2 cellular contexts compared by ENCODE assay signal in the genomic region with DNA sequence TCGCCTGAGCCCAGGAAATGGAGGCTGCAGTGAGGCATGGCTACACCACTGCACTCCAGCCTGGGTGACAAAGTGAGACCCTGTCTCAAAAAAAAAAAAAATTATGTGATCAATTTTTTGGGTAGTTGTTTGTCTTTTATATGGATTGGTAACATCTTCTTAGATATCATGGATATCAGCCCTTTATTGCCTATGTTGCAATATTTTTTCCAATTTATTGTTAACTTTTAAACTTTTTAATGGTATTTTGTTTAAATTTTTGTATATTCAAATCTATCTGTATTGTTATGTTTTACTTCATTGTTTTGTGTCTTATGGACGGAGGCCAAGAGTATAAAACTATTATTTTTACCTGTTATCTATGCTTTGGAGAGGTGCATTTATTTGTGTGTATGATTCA.
TF ChIP-seq lines count a peak whose summit lies in the region.

No MANE protein-coding gene starts in this region.

TF ChIP-seq in HepG2, 621 proteins besides CTCF, POLR2A, EP300 and RAD21:
- no peak for TF ChIP-seq SIN3A (IDR thresholded peaks at IDR 0.05; ENCODE audit: borderline replicate concordance, low read depth, low read length)
- no peak for TF ChIP-seq ZBTB42 (CRISPR knock-in tag; IDR thresholded peaks at IDR 0.05)
- TF ChIP-seq MAFK (conservative IDR thresholded peaks at IDR 0.05 in 1 of 2, IDR thresholded peaks at IDR 0.05 in 1 of 2; ENCODE audit: low read length in 2 of 2): peak; percentile 39 to 76; a peak in 3 of 4 replicates
- TF ChIP-seq NFIC (IDR thresholded peaks at IDR 0.05; ENCODE audit: low read length): no peak
- TF ChIP-seq, protein P1, sequence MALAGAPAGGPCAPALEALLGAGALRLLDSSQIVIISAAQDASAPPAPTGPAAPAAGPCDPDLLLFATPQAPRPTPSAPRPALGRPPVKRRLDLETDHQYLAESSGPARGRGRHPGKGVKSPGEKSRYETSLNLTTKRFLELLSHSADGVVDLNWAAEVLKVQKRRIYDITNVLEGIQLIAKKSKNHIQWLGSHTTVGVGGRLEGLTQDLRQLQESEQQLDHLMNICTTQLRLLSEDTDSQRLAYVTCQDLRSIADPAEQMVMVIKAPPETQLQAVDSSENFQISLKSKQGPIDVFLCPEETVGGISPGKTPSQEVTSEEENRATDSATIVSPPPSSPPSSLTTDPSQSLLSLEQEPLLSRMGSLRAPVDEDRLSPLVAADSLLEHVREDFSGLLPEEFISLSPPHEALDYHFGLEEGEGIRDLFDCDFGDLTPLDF (CRISPR knock-in tag; IDR thresholded peaks at IDR 0.05): no peak
- no peak for TF ChIP-seq MBD4 (IDR thresholded peaks at IDR 0.05; ENCODE audit: borderline replicate concordance, low read length)
- TF ChIP-seq ZNF703 (CRISPR knock-in tag; IDR thresholded peaks at IDR 0.05; ENCODE audit: borderline replicate concordance): no peak
- no peak for TF ChIP-seq CHD4 (IDR thresholded peaks at IDR 0.05; ENCODE audit: borderline replicate concordance, low read length)
- TF ChIP-seq, protein P2, sequence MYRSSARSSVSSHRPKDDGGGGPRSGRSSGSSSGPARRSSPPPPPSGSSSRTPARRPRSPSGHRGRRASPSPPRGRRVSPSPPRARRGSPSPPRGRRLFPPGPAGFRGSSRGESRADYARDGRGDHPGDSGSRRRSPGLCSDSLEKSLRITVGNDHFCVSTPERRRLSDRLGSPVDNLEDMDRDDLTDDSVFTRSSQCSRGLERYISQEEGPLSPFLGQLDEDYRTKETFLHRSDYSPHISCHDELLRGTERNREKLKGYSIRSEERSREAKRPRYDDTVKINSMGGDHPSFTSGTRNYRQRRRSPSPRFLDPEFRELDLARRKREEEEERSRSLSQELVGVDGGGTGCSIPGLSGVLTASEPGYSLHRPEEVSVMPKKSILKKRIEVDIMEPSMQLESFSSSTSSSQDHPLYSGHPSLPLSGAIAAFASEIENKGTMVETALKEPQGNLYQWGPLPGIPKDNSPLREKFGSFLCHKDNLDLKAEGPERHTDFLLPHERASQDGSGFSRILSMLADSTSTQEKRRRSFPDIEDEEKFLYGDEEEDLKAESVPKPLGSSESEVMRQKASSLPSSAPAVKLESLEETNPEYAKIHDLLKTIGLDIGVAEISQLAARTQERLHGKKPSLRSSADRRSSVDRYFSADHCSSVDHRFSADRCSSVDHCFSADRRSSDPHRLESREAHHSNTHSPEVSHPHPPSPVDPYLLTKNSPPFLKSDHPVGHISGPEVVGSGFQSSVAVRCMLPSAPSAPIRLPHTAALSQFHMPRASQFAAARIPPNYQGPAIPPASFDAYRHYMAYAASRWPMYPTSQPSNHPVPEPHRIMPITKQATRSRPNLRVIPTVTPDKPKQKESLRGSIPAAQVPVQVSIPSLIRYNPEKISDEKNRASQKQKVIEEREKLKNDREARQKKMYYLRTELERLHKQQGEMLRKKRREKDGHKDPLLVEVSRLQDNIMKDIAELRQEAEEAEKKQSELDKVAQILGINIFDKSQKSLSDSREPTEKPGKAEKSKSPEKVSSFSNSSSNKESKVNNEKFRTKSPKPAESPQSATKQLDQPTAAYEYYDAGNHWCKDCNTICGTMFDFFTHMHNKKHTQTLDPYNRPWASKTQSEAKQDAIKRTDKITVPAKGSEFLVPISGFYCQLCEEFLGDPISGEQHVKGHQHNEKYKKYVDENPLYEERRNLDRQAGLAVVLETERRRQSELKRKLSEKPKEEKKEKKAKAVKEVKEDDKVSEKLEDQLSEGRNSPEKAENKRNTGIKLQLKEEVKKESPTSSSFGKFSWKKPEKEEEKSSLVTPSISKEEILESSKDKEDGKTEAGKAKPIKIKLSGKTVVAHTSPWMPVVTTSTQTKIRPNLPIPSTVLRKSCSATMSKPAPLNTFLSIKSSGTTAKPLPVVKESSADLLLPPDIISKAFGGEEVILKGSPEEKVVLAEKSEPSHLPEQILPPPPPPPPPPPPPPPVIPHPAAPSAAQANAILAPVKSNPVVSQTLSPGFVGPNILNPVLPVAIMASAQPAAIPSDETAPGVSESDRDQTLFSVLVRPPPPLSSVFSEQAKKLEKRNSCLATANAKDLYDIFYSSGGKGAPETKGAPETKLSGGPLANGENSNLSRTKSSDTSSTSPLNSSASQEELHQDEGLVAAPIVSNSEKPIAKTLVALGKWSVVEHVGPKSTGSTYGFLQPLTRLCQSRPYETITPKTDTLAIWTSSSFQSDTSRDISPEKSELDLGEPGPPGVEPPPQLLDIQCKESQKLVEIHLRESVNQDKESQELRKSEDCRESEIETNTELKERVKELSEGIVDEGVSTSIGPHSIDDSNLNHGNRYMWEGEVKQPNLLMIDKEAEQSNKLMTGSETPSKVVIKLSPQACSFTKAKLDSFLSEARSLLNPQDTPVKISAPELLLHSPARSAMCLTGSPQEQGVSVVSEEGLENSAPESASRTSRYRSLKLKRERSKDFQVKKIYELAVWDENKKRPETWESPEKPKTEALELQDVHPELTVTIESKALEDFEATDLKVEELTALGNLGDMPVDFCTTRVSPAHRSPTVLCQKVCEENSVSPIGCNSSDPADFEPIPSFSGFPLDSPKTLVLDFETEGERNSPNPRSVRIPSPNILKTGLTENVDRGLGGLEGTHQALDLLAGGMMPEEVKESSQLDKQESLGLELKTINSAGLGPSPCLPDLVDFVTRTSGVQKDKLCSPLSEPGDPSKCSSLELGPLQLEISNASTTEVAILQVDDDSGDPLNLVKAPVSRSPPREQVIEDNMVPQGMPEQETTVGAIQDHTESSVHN (CRISPR knock-in tag; IDR thresholded peaks at IDR 0.05): no peak
- peak; percentile 7; the same call in 1 of the 2 replicates for TF ChIP-seq CEBPB (IDR thresholded peaks at IDR 0.05; ENCODE audit: borderline replicate concordance, low read depth, low read length)
- TF ChIP-seq ZNF10 (CRISPR knock-in tag; IDR thresholded peaks at IDR 0.05; ENCODE audit: borderline replicate concordance, low read depth): no peak
- TF ChIP-seq, protein P3, sequence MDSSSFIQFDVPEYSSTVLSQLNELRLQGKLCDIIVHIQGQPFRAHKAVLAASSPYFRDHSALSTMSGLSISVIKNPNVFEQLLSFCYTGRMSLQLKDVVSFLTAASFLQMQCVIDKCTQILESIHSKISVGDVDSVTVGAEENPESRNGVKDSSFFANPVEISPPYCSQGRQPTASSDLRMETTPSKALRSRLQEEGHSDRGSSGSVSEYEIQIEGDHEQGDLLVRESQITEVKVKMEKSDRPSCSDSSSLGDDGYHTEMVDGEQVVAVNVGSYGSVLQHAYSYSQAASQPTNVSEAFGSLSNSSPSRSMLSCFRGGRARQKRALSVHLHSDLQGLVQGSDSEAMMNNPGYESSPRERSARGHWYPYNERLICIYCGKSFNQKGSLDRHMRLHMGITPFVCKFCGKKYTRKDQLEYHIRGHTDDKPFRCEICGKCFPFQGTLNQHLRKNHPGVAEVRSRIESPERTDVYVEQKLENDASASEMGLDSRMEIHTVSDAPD (CRISPR knock-in tag; IDR thresholded peaks at IDR 0.05): no peak
- no peak for TF ChIP-seq HNRNPL (IDR thresholded peaks at IDR 0.05; ENCODE audit: low read depth, low read length)
- TF ChIP-seq MAFF (IDR thresholded peaks at IDR 0.05; ENCODE audit: low read depth, low read length): peak; percentile 45; the same call in 1 of the 2 replicates
- TF ChIP-seq ZNF569 (CRISPR knock-in tag; IDR thresholded peaks at IDR 0.05; ENCODE audit: borderline replicate concordance): no peak

TF ChIP-seq in K562, 482 proteins besides CTCF, POLR2A, EP300 and RAD21:
- TF ChIP-seq ERF (CRISPR knock-in tag; IDR thresholded peaks at IDR 0.05) (no peak), MAFF (IDR thresholded peaks at IDR 0.05; ENCODE audit: low read length) (peak; percentile 49; the same call in 1 of the 2 replicates), MAFG (tag; conservative IDR thresholded peaks at IDR 0.05) (peak; percentile 58), RBFOX2 (IDR thresholded peaks at IDR 0.05; ENCODE audit: low read depth, low read length) (no peak), C11orf30 (IDR thresholded peaks at IDR 0.05; ENCODE audit: low read depth) (peak; percentile 80), ZNF316 (IDR thresholded peaks at IDR 0.05) (peak; percentile 90), FOXM1 (IDR thresholded peaks at IDR 0.05; ENCODE audit: low read depth) (no peak), FOXM1 (CRISPR knock-in tag; IDR thresholded peaks at IDR 0.05; ENCODE audit: low read depth) (no peak)
- TF ChIP-seq, protein P4, sequence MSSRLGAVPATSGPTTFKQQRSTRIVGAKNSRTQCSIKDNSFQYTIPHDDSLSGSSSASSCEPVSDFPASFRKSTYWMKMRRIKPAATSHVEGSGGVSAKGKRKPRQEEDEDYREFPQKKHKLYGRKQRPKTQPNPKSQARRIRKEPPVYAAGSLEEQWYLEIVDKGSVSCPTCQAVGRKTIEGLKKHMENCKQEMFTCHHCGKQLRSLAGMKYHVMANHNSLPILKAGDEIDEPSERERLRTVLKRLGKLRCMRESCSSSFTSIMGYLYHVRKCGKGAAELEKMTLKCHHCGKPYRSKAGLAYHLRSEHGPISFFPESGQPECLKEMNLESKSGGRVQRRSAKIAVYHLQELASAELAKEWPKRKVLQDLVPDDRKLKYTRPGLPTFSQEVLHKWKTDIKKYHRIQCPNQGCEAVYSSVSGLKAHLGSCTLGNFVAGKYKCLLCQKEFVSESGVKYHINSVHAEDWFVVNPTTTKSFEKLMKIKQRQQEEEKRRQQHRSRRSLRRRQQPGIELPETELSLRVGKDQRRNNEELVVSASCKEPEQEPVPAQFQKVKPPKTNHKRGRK (tag; IDR thresholded peaks at IDR 0.05): 0 out of 2 replicates have a peak, but pooled peaks have one; percentile 10
